Comparison of ENCODE assay signal across 8 cellular contexts in genomic region chr1:161706483-161707347, GRCh38. TPM values are rescaled to one million over a fixed set of nuclear protein-coding genes. Genes with fewer than 3 reads are reported as not detected.
A peak's percentile ranks its signal among the peaks of the same experiment; 100 is the strongest.
DNase-seq lines count a peak whose midpoint lies in the region; ATAC-seq and TF ChIP-seq lines count a peak whose summit lies in the region.

Gene FCRLA, plus strand, starts transcription at chr1:161707229. Its CDS starts 36 bp downstream, at chr1:161707265.

- no peaks in the 10 kb centered on the region for H3K36me3 ChIP-seq in left lung

- no peaks in the 10 kb centered on the region for H3K9me3 ChIP-seq in T-helper 17 cell (ENCODE audit: control insufficient read depth, low read length, poor library complexity, severe bottlenecking)
- no peaks in the 10 kb centered on the region for H3K9me3 ChIP-seq in left lung

- intact Hi-C loops in left lung (cut with DNase I), result no loop called here

- H3K27ac Mint-ChIP-seq in T-helper 17 cell (no peak within 1 kb of the TSS), chondrocyte (ENCODE audit: unreplicated experiment) (no peak within 1 kb of the TSS)

- no peak within 1 kb of the TSS for H3K4me3 Mint-ChIP-seq in T-helper 17 cell
- H3K4me3 Mint-ChIP-seq in chondrocyte (ENCODE audit: unreplicated experiment), result no peak within 1 kb of the TSS

- TF ChIP-seq POLR2A in GM19099 (IDR thresholded peaks at IDR 0.05; ENCODE audit: extremely low read depth, insufficient read length, low read depth), result peak; percentile 82

- H3K4me1 Mint-ChIP-seq in T-helper 17 cell (no peaks in the 10 kb centered on the region), chondrocyte (ENCODE audit: low read depth) (no peaks in the 10 kb centered on the region)

- DNase-seq in AG10803 (ENCODE audit: low read depth) (peak; percentile 91), T-helper 17 cell (no peak), left lung (no peak), NCI-H2107 treated with DMSO at 0.1 percent for 48 hours (lab: John Stamatoyannopoulos, UW; ENCODE audit: unreplicated experiment) (no peak), chondrocyte (ENCODE audit: low spot score) (no peak)
- no peak for DNase-seq in effector CD8-positive, alpha-beta T cell (lab: John Stamatoyannopoulos, UW)

- ATAC-seq in HG03135 (IDR thresholded peaks at IDR 0.05; ENCODE audit: unreplicated experiment) (peak; percentile 71), T-helper 17 cell (peak; percentile 42), left lung (peak; percentile 52)

- TF ChIP-seq CTCF in AG10803 (conservative IDR thresholded peaks at IDR 0.05; ENCODE audit: low read length) (no peak), left lung (IDR thresholded peaks at IDR 0.05) (no peak), chondrocyte (IDR thresholded peaks at IDR 0.05) (no peak)

- H3K27ac ChIP-seq in left lung, result no peak within 1 kb of the TSS

- no peak within 1 kb of the TSS for H3K4me3 ChIP-seq in AG10803 (ENCODE audit: low read length)
- H3K4me3 ChIP-seq in left lung, result no peak within 1 kb of the TSS

- H3K36me3 Mint-ChIP-seq in T-helper 17 cell (ENCODE audit: low read depth) (peaks cover 3% of the 10 kb centered on the region), chondrocyte (ENCODE audit: low read depth) (no peaks in the 10 kb centered on the region)

- H3K27me3 Mint-ChIP-seq in T-helper 17 cell (peaks cover 23% of the 10 kb centered on the region), chondrocyte (ENCODE audit: low read depth) (peaks cover 4% of the 10 kb centered on the region)

- H3K27me3 ChIP-seq in left lung, result peaks cover 0 to 50% of the 10 kb centered on the region in 2 donors

- H3K9me3 Mint-ChIP-seq in chondrocyte (ENCODE audit: low read depth), result no peaks in the 10 kb centered on the region

- no peaks in the 10 kb centered on the region for H3K4me1 ChIP-seq in left lung

RNA-seq across cellular contexts. Expression of gene FCRLA, which starts in this region (rescaled TPM):
- total RNA-seq in T-helper 17 cell (1 to 10 TPM in 1 of 2 donors, not detected in 1; 3.5 TPM), left lung (under 1 TPM in 1 of 2 donors, not detected in 1; 0.34 TPM), chondrocyte (not detected in 3 replicates)

Comparison
In these comparisons a context has a peak if more than half of its experiments do, and no peak if none do; other contexts are left out.
1. Peak in ATAC-seq in left lung; RNA of the gene not detected or under 1 TPM.